23 cellular contexts compared by ENCODE assay signal in the genomic region with DNA sequence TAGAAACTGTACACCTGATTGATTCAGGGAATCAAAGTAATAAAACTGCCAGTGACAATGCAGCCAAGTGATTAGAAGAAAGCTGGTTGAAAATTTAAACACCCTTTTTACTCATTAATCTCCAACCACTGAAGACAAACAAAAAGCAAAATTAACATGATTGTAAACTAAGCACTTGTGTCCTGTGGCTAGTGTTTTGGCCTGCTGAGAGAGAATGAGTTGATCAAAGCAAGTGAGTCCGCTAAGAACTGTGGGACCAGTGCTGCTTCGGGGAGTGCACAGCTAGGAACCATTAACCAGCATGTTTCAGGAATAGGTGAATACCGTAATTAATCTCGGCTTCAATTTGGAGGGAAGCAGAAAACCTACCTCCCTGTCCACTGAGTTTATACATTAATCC. TPM values are rescaled to one million over a fixed set of nuclear protein-coding genes. Genes with fewer than 3 reads are reported as not detected.
DNase-seq lines count a peak whose midpoint lies in the region; ATAC-seq and TF ChIP-seq lines count a peak whose summit lies in the region.
"Had no signal": no experiment of that assay in that cellular context is flagged by ENCODE, and none has a peak within 500 bp of the region (broad histone marks: within the 10 kb centered on the region; RNA-seq: fewer than 3 reads in every experiment).

No MANE protein-coding gene starts in this region.

- no peak for ATAC-seq in HG03521 (IDR thresholded peaks at IDR 0.05; ENCODE audit: unreplicated experiment)
- ATAC-seq: Panc1 had no signal

- H3K27me3 ChIP-seq in ectodermal cell (ENCODE audit: control insufficient read depth, insufficient read depth, low read length, poor library complexity, severe bottlenecking) = no peaks in the 10 kb centered on the region

- H3K36me3 ChIP-seq in ectodermal cell (ENCODE audit: control insufficient read depth, insufficient read depth, low read length) = no peaks in the 10 kb centered on the region

- no peaks in the 10 kb centered on the region for H3K9me3 ChIP-seq in ectodermal cell (ENCODE audit: control insufficient read depth, low read length)

- no peak overlapping the region for H3K4me3 ChIP-seq in ectodermal cell (ENCODE audit: insufficient read depth, low read depth, low read length)

- DNase-seq in NCI-H748 (lab: John Stamatoyannopoulos, UW; ENCODE audit: unreplicated experiment) (peak; percentile 7), NCI-H748 treated with DMSO at 0.1 percent for 48 hours (lab: John Stamatoyannopoulos, UW) (no peak), iPS-NIHi7 (ENCODE audit: extremely low spot score) (peak; percentile 42), GM20000 (ENCODE audit: low spot score) (no peak), DMS53 treated with DMSO at 0.1 percent for 48 hours (lab: John Stamatoyannopoulos, UW; ENCODE audit: unreplicated experiment) (no peak), NCI-H2029 (lab: John Stamatoyannopoulos, UW) (no peak)
- DNase-seq: 8988T; ACHN; CD4-positive, CD25-positive, alpha-beta regulatory T cell; MM.1S; NCI-H187; NCI-H2171 treated with DMSO at 0.1 percent for 48 hours; NCI-H345; NCI-H510A treated with DMSO at 0.1 percent for 48 hours; NCI-H82; NK-92 treated with Interleukin-12 subunit alpha and Interleukin-12 subunit beta, amount 100 ng/mL, for 24 hours; SHP77; T-helper 1 cell had no signal

- 7 to 13% methylated on average over 4 of the region's 4 CpGs for WGBS in ectodermal cell, 2 experiments

- H3K27ac ChIP-seq in ectodermal cell (ENCODE audit: insufficient read depth, low read depth, low read length, poor library complexity, severe bottlenecking) = peak overlapping the region; percentile 36
- H3K27ac ChIP-seq: KMS-11, RWPE1 had no signal

- H3K4me1 ChIP-seq in ectodermal cell (ENCODE audit: control insufficient read depth, insufficient read depth, low read length) = peaks cover 3% of the 10 kb centered on the region

- TF ChIP-seq CTCF in GM20000 (IDR thresholded peaks at IDR 0.05; ENCODE audit: extremely low read depth, missing control alignments) = no peak

RNA-seq across cellular contexts. Expression of a gene that starts 13.6 kb away (rescaled TPM):
- 24.4 TPM for polyA plus RNA-seq in ectodermal cell (2013, experiment 1 of 4)
- 23.9 TPM for polyA plus RNA-seq in ectodermal cell (2013, experiment 2 of 4)
- 20.7 TPM for polyA plus RNA-seq in ectodermal cell (2013, experiment 3 of 4)
- polyA plus RNA-seq in ectodermal cell (2013, experiment 4 of 4) = 24.4 TPM

Comparison
In these comparisons a context has a peak if more than half of its experiments do, and no peak if none do; other contexts are left out.
1. DNase-seq: peak in NCI-H748 (single experiment) and iPS-NIHi7 (single experiment); none in NCI-H748 treated with DMSO at 0.1 percent for 48 hours (single experiment), GM20000 (single experiment), DMS53 treated with DMSO at 0.1 percent for 48 hours (single experiment) and NCI-H2029 (single experiment).